ENCODE assay signal across 10 cellular contexts in genomic region chr11:65854871-65855837, GRCh38. TPM values are rescaled to one million over a fixed set of nuclear protein-coding genes. Genes with fewer than 3 reads are reported as not detected.
A peak's percentile ranks its signal among the peaks of the same experiment; 100 is the strongest.
DNase-seq lines count a peak whose midpoint lies in the region; ATAC-seq and TF ChIP-seq lines count a peak whose summit lies in the region.
"Had no signal": no experiment of that assay in that cellular context is flagged by ENCODE, and none has a peak within 500 bp of the region (broad histone marks: within the 10 kb centered on the region; RNA-seq: fewer than 3 reads in every experiment).

No MANE protein-coding gene starts in this region.

- H3K36me3 ChIP-seq in Caco-2 (ENCODE audit: control insufficient read depth, insufficient read depth, low read length) (peaks cover 12% of the 10 kb centered on the region; the same call in 1 of the 2 replicates), PC-3 (ENCODE audit: low read depth, low read length) (peaks cover 56% of the 10 kb centered on the region), ovary (no peaks in the 10 kb centered on the region)
- H3K36me3 ChIP-seq in effector memory CD4-positive, alpha-beta T cell (ENCODE audit: control insufficient read depth, insufficient read depth, low read length), result peaks cover 57% of the 10 kb centered on the region

- no peak overlapping the region for H3K27ac ChIP-seq in PC-3 (ENCODE audit: low read length)
- H3K27ac ChIP-seq in ovary, result no peak overlapping the region
- no peak overlapping the region for H3K27ac ChIP-seq in effector memory CD4-positive, alpha-beta T cell (ENCODE audit: insufficient read depth, low read length, poor library complexity, severe bottlenecking)

- H3K4me3 Mint-ChIP-seq in Caco-2 (ENCODE audit: unreplicated experiment), result peak overlapping the region; percentile 68

- DNase-seq in Caco-2, result peak in 1 of 2 experiments; percentile 29
- no peak for DNase-seq in PC-3
- DNase-seq in ecto neural progenitor cell (ENCODE audit: low spot score), result peak; percentile 37
- DNase-seq in ovary, result peak; percentile 19 to 54 (median 47)
- DNase-seq in amygdala (lab: John Stamatoyannopoulos, UW), result no peak
- no peak for DNase-seq in effector memory CD4-positive, alpha-beta T cell
- DNase-seq: kidney, NCI-H1105 treated with DMSO at 0.1 percent for 48 hours, SHP77 had no signal

- no peaks in the 10 kb centered on the region for H3K9me2 ChIP-seq in PC-3 (replicated peaks; ENCODE audit: low read length)

- 60 to 63% (median 62%) methylated on average over 15 of the region's 15 CpGs for WGBS in ovary, 3 donors

- intact Hi-C loops in Caco-2 (cut with micrococcal nuclease; ENCODE audit: unreplicated experiment) (loop anchor here (5.0 kb wide), 1 partner anchor 203 kb away; no protein-coding TSS in a partner anchor), PC-3 (cut with micrococcal nuclease) (no loop called here), ovary (cut with DNase I) (no loop called here)

- H3F3A ChIP-seq in PC-3 (ENCODE audit: low read length, unreplicated experiment), result peaks cover 11% of the 10 kb centered on the region

- H3K9me3 ChIP-seq in Caco-2, result 0 out of 2 replicates have a peak, but pooled peaks cover 3% of the 10 kb centered on the region
- H3K9me3 ChIP-seq in PC-3 (ENCODE audit: low read length), result no peaks in the 10 kb centered on the region
- H3K9me3 ChIP-seq in ovary, result no peaks in the 10 kb centered on the region
- no peaks in the 10 kb centered on the region for H3K9me3 ChIP-seq in effector memory CD4-positive, alpha-beta T cell (ENCODE audit: control insufficient read depth, low read length)

- H4K20me1 ChIP-seq in PC-3 (ENCODE audit: low read length), result peaks cover 49% of the 10 kb centered on the region

- H3K4me1 Mint-ChIP-seq in Caco-2 (ENCODE audit: low read depth, unreplicated experiment), result peaks cover 38% of the 10 kb centered on the region

- no peak for TF ChIP-seq CTCF in Caco-2 (IDR thresholded peaks at IDR 0.05; ENCODE audit: insufficient read depth in 1 of 2, low read depth in 1 of 2, low read length in 1 of 2, severe bottlenecking in 1 of 2, unreplicated experiment in 1 of 2)
- no peak for TF ChIP-seq CTCF in PC-3 (conservative IDR thresholded peaks at IDR 0.05; ENCODE audit: low read depth, low read length)
- TF ChIP-seq CTCF in ovary (IDR thresholded peaks at IDR 0.05), result no peak

- H3K27me3 Mint-ChIP-seq in Caco-2 (ENCODE audit: insufficient read depth, unreplicated experiment), result no peaks in the 10 kb centered on the region

- no peaks in the 10 kb centered on the region for H3K27me3 ChIP-seq in Caco-2 (replicated peaks; ENCODE audit: control insufficient read depth, insufficient read depth, low read length)
- no peaks in the 10 kb centered on the region for H3K27me3 ChIP-seq in PC-3 (ENCODE audit: low read length)
- no peaks in the 10 kb centered on the region for H3K27me3 ChIP-seq in ovary
- no peaks in the 10 kb centered on the region for H3K27me3 ChIP-seq in effector memory CD4-positive, alpha-beta T cell (replicated peaks; ENCODE audit: control insufficient read depth, insufficient read depth, low read length, poor library complexity, severe bottlenecking)

- no peak for TF ChIP-seq POLR2A in ovary (IDR thresholded peaks at IDR 0.05)

- CTCF ChIA-PET in Caco-2 (lab: Charles Lee) (interaction anchor here (0.6 to 1.0 kb wide), 3 partner anchors 28 to 111 kb away, joined by 3 to 9 read pairs (median 6); partner anchors contain the start of gene FIBP), PC-3 (lab: Charles Lee) (no interaction called here)

- peaks cover 91% of the 10 kb centered on the region for H3K36me3 Mint-ChIP-seq in Caco-2 (ENCODE audit: insufficient read depth, unreplicated experiment)

- TF ChIP-seq EP300 in ovary (IDR thresholded peaks at IDR 0.05), result no peak

- H3K4me3 ChIP-seq in Caco-2 (ENCODE audit: low read depth, low read length) (no peak overlapping the region), PC-3 (ENCODE audit: low read length) (peak overlapping the region; percentile 79; the same call in 1 of the 2 replicates), ovary (no peak overlapping the region)
- H3K4me3 ChIP-seq in effector memory CD4-positive, alpha-beta T cell (ENCODE audit: insufficient read depth, low read depth, low read length, poor library complexity, severe bottlenecking), result no peak overlapping the region

- peaks cover 42% of the 10 kb centered on the region for H3K79me2 ChIP-seq in PC-3 (ENCODE audit: low read length)

- peaks cover 11% of the 10 kb centered on the region for H3K4me1 ChIP-seq in Caco-2
- peaks cover 33% of the 10 kb centered on the region for H3K4me1 ChIP-seq in PC-3 (ENCODE audit: insufficient read depth, low read length)
- peaks cover 4% of the 10 kb centered on the region for H3K4me1 ChIP-seq in ovary (ENCODE audit: insufficient read depth)
- peaks cover 36% of the 10 kb centered on the region for H3K4me1 ChIP-seq in effector memory CD4-positive, alpha-beta T cell (ENCODE audit: control insufficient read depth, insufficient read depth, low read length, poor library complexity, severe bottlenecking)

- peak overlapping the region; percentile 64 for H3K27ac Mint-ChIP-seq in Caco-2 (ENCODE audit: unreplicated experiment)

- H3K4me2 ChIP-seq in PC-3 (ENCODE audit: low read length), result peak overlapping the region; percentile 95; the same call in 1 of the 2 replicates

- H2AFZ ChIP-seq in PC-3 (ENCODE audit: low read length), result no peak overlapping the region

- ATAC-seq in PC-3 (no peak), GM21528 (IDR thresholded peaks at IDR 0.05; ENCODE audit: low FRiP score, unreplicated experiment) (no peak)

- no peaks in the 10 kb centered on the region for H3K9me3 Mint-ChIP-seq in Caco-2 (ENCODE audit: unreplicated experiment)

- POLR2A ChIA-PET in Caco-2 (lab: Charles Lee) (interaction anchor here (0.6 kb wide), 1 partner anchor 147 kb away, joined by 5 read pairs; the partner anchor contains the start of genes BANF1 and EIF1AD), PC-3 (lab: Charles Lee; ENCODE audit: unreplicated experiment) (interaction anchor here (0.6 kb wide), 1 partner anchor 26 kb away, joined by 11 read pairs; no protein-coding TSS in a partner anchor)

- BruUV-seq in Caco-2 (replicated peaks; lab: Mats Ljungman, UMichigan) (TSS peak; percentile 45), PC-3 (replicated peaks; lab: Mats Ljungman, UMichigan) (TSS peak; percentile 58)

- H3K9ac ChIP-seq in PC-3 (ENCODE audit: low read length), result no peak overlapping the region

RNA-seq across cellular contexts. Expression of gene CFL1, which starts 2.8 kb away (rescaled TPM):
- total RNA-seq in Caco-2 (2022) (960 and 1,056 TPM in 2 replicates), PC-3 (2014; rRNA removed) (2,710 and 3,139 TPM in 2 replicates), ovary (100 to 1,000 TPM; 215 to 585 (median 476) TPM)
- 100 to 1,000 TPM; 327 to 693 TPM for polyA plus RNA-seq in ovary

RNA-seq across cellular contexts. Expression of gene MUS81, which starts 5.1 kb away (rescaled TPM):
- 74.1 and 74.6 TPM in 2 replicates for total RNA-seq in Caco-2 (2022)
- 82.0 and 94.6 TPM in 2 replicates for total RNA-seq in PC-3 (2014; rRNA removed)
- 10 to 100 TPM; 36.9 to 87.0 (median 55.7) TPM for total RNA-seq in ovary
- 10 to 100 TPM; 15.9 to 55.9 TPM for polyA plus RNA-seq in ovary

RNA-seq across cellular contexts. Expression of gene EFEMP2, which starts 17.4 kb away (rescaled TPM):
- 1.3 and 1.4 TPM in 2 replicates for total RNA-seq in Caco-2 (2022)
- total RNA-seq in PC-3 (2014; rRNA removed), result 2.6 and 4.5 TPM in 2 replicates
- total RNA-seq in ovary, result 100 to 1,000 TPM in 5 of 7 donors, 10 to 100 TPM in 2; 48.2 to 172 (median 144) TPM
- 100 to 1,000 TPM in 1 of 2 donors, 10 to 100 TPM in 1; 46.6 to 109 TPM for polyA plus RNA-seq in ovary

RNA-seq across cellular contexts. Expression of gene SNX32, which starts 21.4 kb away (rescaled TPM):
- total RNA-seq in Caco-2 (2022), result not detected in 2 replicates
- total RNA-seq in PC-3 (2014; rRNA removed), result not detected in 2 replicates
- total RNA-seq in ovary, result 1 to 10 TPM in 4 of 7 donors, under 1 TPM in 2, not detected in 1; 0.66 to 3.0 (median 1.6) TPM
- under 1 TPM; 0.40 to 0.80 TPM for polyA plus RNA-seq in ovary

RNA-seq across cellular contexts. Expression of gene CTSW, which starts 24.5 kb away (rescaled TPM):
- total RNA-seq in Caco-2 (2022) (not detected in 2 replicates), PC-3 (2014; rRNA removed) (0.11 TPM in 1 of 2 replicates, not detected in the other), ovary (1 to 10 TPM in 2 of 7 donors, under 1 TPM in 5; 0.30 to 1.3 (median 0.81) TPM)
- polyA plus RNA-seq in ovary, result under 1 TPM; 0.75 to 0.91 TPM

Comparison
In these comparisons a context has a peak if more than half of its experiments do, and no peak if none do; other contexts are left out.
1. DNase-seq: peak in ecto neural progenitor cell (single experiment) and ovary (5 of 5); none in PC-3 (single experiment), amygdala (0 of 56) and effector memory CD4-positive, alpha-beta T cell (0 of 3).